1 cellular context compared by ENCODE assay signal in genomic region chr17:36545093-36545464, GRCh38.
TF ChIP-seq lines count a peak whose summit lies in the region.

No MANE protein-coding gene starts in this region.

TF ChIP-seq in HepG2, 621 proteins besides CTCF, POLR2A, EP300 and RAD21 (continued from another document):
- TF ChIP-seq YEATS4 (CRISPR knock-in tag; IDR thresholded peaks at IDR 0.05; ENCODE audit: borderline replicate concordance) (peak; percentile 81), HOXD1 (CRISPR knock-in tag; IDR thresholded peaks at IDR 0.05) (peak; percentile 23; the same call in 1 of the 2 replicates), ZBTB14 (CRISPR knock-in tag; IDR thresholded peaks at IDR 0.05) (peak; percentile 17; the same call in 1 of the 2 replicates)
